Comparison of ENCODE assay signal across 23 cellular contexts in the genomic region with DNA sequence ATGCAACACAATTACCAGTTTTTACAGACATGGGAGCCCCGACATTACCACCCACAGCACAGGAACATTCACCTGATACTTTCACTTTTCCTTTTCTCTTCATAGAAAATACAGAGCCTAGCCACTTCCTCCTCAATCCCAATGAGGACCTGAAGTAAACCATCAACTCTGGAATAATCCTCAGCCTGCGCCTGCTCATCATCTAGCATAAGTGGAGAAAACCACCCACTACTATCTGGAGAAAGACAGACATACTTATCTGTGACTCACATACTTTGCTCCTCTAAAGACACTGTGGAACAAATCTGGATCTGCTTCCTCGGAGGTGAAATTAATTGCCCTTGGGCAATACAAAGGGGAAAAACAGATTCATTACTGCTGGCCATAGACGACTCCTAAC. TPM values are rescaled to one million over a fixed set of nuclear protein-coding genes. Genes with fewer than 3 reads are reported as not detected.
DNase-seq lines count a peak whose midpoint lies in the region; ATAC-seq and TF ChIP-seq lines count a peak whose summit lies in the region.
"Had no signal": no experiment of that assay in that cellular context is flagged by ENCODE, and none has a peak within 500 bp of the region (broad histone marks: within the 10 kb centered on the region; RNA-seq: fewer than 3 reads in every experiment).

No MANE protein-coding gene starts in this region.

- H3K14ac ChIP-seq in mesenchymal stem cell (ENCODE audit: low read length in 2 of 2) = no peak overlapping the region

- no peaks in the 10 kb centered on the region for H3K27me3 Mint-ChIP-seq in activated CD4-positive, alpha-beta T cell treated with anti-CD3 and anti-CD28 coated beads, Interleukin-2, amount 10 ng/mL, durations not matched to agents 24 days and 14 days
- H3K27me3 Mint-ChIP-seq in activated T-helper 2 cell treated with anti-CD3 and anti-CD28 coated beads, Interferon-gamma antibody, Interleukin-2, Interleukin-4, amounts not matched to agents 10 μg/mL and 5 μg/mL and 100 μg/mL, durations not matched to agents 14 hours and 24 hours and 36 hours (ENCODE audit: low read depth) = no peaks in the 10 kb centered on the region

- ATAC-seq in left lung (no peak), GM18519 (IDR thresholded peaks at IDR 0.05; ENCODE audit: low FRiP score, unreplicated experiment) (no peak)
- ATAC-seq: sciatic nerve had no signal

- no peaks in the 10 kb centered on the region for H3K36me3 Mint-ChIP-seq in activated CD4-positive, alpha-beta T cell treated with anti-CD3 and anti-CD28 coated beads, Interleukin-2, amount 10 ng/mL, durations not matched to agents 24 days and 14 days (ENCODE audit: low read depth)
- H3K36me3 Mint-ChIP-seq in activated T-helper 2 cell treated with anti-CD3 and anti-CD28 coated beads, Interferon-gamma antibody, Interleukin-2, Interleukin-4, amounts not matched to agents 10 μg/mL and 5 μg/mL and 100 μg/mL, durations not matched to agents 14 hours and 24 hours and 36 hours (ENCODE audit: low read depth) = no peaks in the 10 kb centered on the region

- H3K9ac ChIP-seq in GM23248 (no peak overlapping the region), mesenchymal stem cell (ENCODE audit: low read length) (no peak overlapping the region)

- H4K20me1 ChIP-seq in GM23248 (ENCODE audit: insufficient read depth) = no peaks in the 10 kb centered on the region

- H3K4me1 ChIP-seq in GM23248 (ENCODE audit: insufficient read depth) (peaks cover 10% of the 10 kb centered on the region), mesenchymal stem cell (ENCODE audit: control insufficient read depth, insufficient read depth, low read depth, low read length) (no peaks in the 10 kb centered on the region), left lung (no peaks in the 10 kb centered on the region), tibial nerve (no peaks in the 10 kb centered on the region)
- H3K4me1 ChIP-seq: tibial artery had no signal

- H3K79me1 ChIP-seq in mesenchymal stem cell (replicated peaks; ENCODE audit: low read length, poor library complexity, severe bottlenecking) = no peaks in the 10 kb centered on the region

- TF ChIP-seq EP300 in tibial nerve (IDR thresholded peaks at IDR 0.05) = no peak

- peak overlapping the region; percentile 61 for H3K4me3 Mint-ChIP-seq in activated CD4-positive, alpha-beta T cell treated with anti-CD3 and anti-CD28 coated beads, Interleukin-2, amount 10 ng/mL, durations not matched to agents 24 days and 14 days
- peak overlapping the region; percentile 17 for H3K4me3 Mint-ChIP-seq in activated T-helper 2 cell treated with anti-CD3 and anti-CD28 coated beads, Interferon-gamma antibody, Interleukin-2, Interleukin-4, amounts not matched to agents 10 μg/mL and 5 μg/mL and 100 μg/mL, durations not matched to agents 14 hours and 24 hours and 36 hours (ENCODE audit: low read depth)
- H3K4me3 Mint-ChIP-seq: activated T-cell treated with anti-CD3 and anti-CD28 coated beads, Interleukin-2, amount 50 U/mL, for 24 hours had no signal

- peaks cover 6% of the 10 kb centered on the region for H3K4me1 Mint-ChIP-seq in activated CD4-positive, alpha-beta T cell treated with anti-CD3 and anti-CD28 coated beads, Interleukin-2, amount 10 ng/mL, durations not matched to agents 24 days and 14 days
- H3K4me1 Mint-ChIP-seq in activated T-helper 2 cell treated with anti-CD3 and anti-CD28 coated beads, Interferon-gamma antibody, Interleukin-2, Interleukin-4, amounts not matched to agents 10 μg/mL and 5 μg/mL and 100 μg/mL, durations not matched to agents 14 hours and 24 hours and 36 hours (ENCODE audit: low read depth) = peaks cover 8% of the 10 kb centered on the region

- H3K9me3 Mint-ChIP-seq in activated CD4-positive, alpha-beta T cell treated with anti-CD3 and anti-CD28 coated beads, Interleukin-2, amount 10 ng/mL, durations not matched to agents 24 days and 14 days = no peaks in the 10 kb centered on the region
- H3K9me3 Mint-ChIP-seq in activated T-helper 2 cell treated with anti-CD3 and anti-CD28 coated beads, Interferon-gamma antibody, Interleukin-2, Interleukin-4, amounts not matched to agents 10 μg/mL and 5 μg/mL and 100 μg/mL, durations not matched to agents 14 hours and 24 hours and 36 hours = no peaks in the 10 kb centered on the region
- H3K9me3 Mint-ChIP-seq: activated T-cell treated with anti-CD3 and anti-CD28 coated beads, Interleukin-2, amount 50 U/mL, for 24 hours had no signal

- intact Hi-C loops in activated CD4-positive, alpha-beta T cell treated with anti-CD3 and anti-CD28 coated beads, Interleukin-2, amount 10 ng/mL, durations not matched to agents 24 days and 14 days (cut with micrococcal nuclease) = no loop called here
- intact Hi-C loops in activated T-helper 2 cell treated with anti-CD3 and anti-CD28 coated beads, Interferon-gamma antibody, Interleukin-2, Interleukin-4, amounts not matched to agents 10 μg/mL and 5 μg/mL and 100 μg/mL, durations not matched to agents 14 hours and 24 hours and 36 hours (cut with micrococcal nuclease) = no loop called here
- intact Hi-C loops in left lung (cut with DNase I) = no loop called here

- H4K91ac ChIP-seq in mesenchymal stem cell (ENCODE audit: low read length) = no peak overlapping the region

- H2AFZ ChIP-seq in GM23248 (no peak overlapping the region), mesenchymal stem cell (ENCODE audit: low read depth, low read length) (no peak overlapping the region)

- no peak for TF ChIP-seq POLR2A in tibial nerve (IDR thresholded peaks at IDR 0.05)

- no peaks in the 10 kb centered on the region for H3K36me3 ChIP-seq in GM23248 (ENCODE audit: low read depth)
- no peaks in the 10 kb centered on the region for H3K36me3 ChIP-seq in mesenchymal stem cell (ENCODE audit: control insufficient read depth in 1 of 2, insufficient read depth in 2 of 2, low read depth in 1 of 2, low read length in 2 of 2)
- H3K36me3 ChIP-seq in left lung = no peaks in the 10 kb centered on the region
- H3K36me3 ChIP-seq in tibial nerve = no peaks in the 10 kb centered on the region
- H3K36me3 ChIP-seq: tibial artery had no signal

- H3K4me3 ChIP-seq in GM23248 (no peak overlapping the region), mesenchymal stem cell (ENCODE audit: insufficient read depth in 1 of 2, low read depth in 1 of 2, low read length in 2 of 2) (no peak overlapping the region), left lung (no peak overlapping the region), tibial nerve (no peak overlapping the region)
- H3K4me3 ChIP-seq: tibial artery had no signal

- H3K23ac ChIP-seq in mesenchymal stem cell (ENCODE audit: low read length in 2 of 2) = no peak overlapping the region

- WGBS in GM23248 (ENCODE audit: low coverage in 1 of 2, low lambda C conversion rate in 2 of 2, missing lambda C conversion rate in 2 of 2), 2 experiments = 72 to 86% methylated on average over 3 to 4 of the region's 4 CpGs
- 43% methylated on average over 4 of the region's 4 CpGs for WGBS in mesenchymal stem cell
- WGBS in tibial nerve, 2 donors = 77 to 78% methylated on average over 4 of the region's 4 CpGs

- H3K27me3 ChIP-seq in GM23248 (replicated peaks; ENCODE audit: insufficient read depth) = no peaks in the 10 kb centered on the region
- H3K27me3 ChIP-seq in mesenchymal stem cell (ENCODE audit: control insufficient read depth in 1 of 2, insufficient read depth in 1 of 2, low read length in 2 of 2) = peaks cover 0 to 18% of the 10 kb centered on the region in 2 experiments
- H3K27me3 ChIP-seq in left lung = no peaks in the 10 kb centered on the region
- H3K27me3 ChIP-seq in tibial nerve = no peaks in the 10 kb centered on the region
- H3K27me3 ChIP-seq: tibial artery had no signal

- no peak overlapping the region for H2BK120ac ChIP-seq in mesenchymal stem cell (ENCODE audit: low read depth, low read length)

- no peak overlapping the region for H2BK15ac ChIP-seq in mesenchymal stem cell (ENCODE audit: low read depth, poor library complexity, severe bottlenecking)

- no peak overlapping the region for H3K4ac ChIP-seq in mesenchymal stem cell (ENCODE audit: low read depth in 1 of 2, low read length in 2 of 2)

- no peak overlapping the region for H3K18ac ChIP-seq in mesenchymal stem cell (ENCODE audit: low read depth in 1 of 2, low read length in 2 of 2)

- no peaks in the 10 kb centered on the region for H3K79me2 ChIP-seq in GM23248 (ENCODE audit: insufficient read depth)

- DNase-seq in activated CD4-positive, alpha-beta T cell treated with anti-CD3 and anti-CD28 coated beads, Interleukin-2, amount 10 ng/mL, durations not matched to agents 24 days and 14 days = no peak
- no peak for DNase-seq in activated CD4-positive, alpha-beta T cell treated with anti-CD3 and anti-CD28 coated beads for 48 hours
- peak; percentile 26 for DNase-seq in GM23248
- no peak for DNase-seq in activated T-helper 2 cell treated with anti-CD3 and anti-CD28 coated beads, Interferon-gamma antibody, Interleukin-2, Interleukin-4, amounts not matched to agents 10 μg/mL and 5 μg/mL and 100 μg/mL, durations not matched to agents 14 hours and 24 hours and 36 hours (ENCODE audit: low spot score)
- DNase-seq in mesenchymal stem cell = peak; percentile 67
- DNase-seq in left lung = no peak
- DNase-seq in tibial nerve (ENCODE audit: low spot score in 2 of 2) = no peak
- DNase-seq: activated CD4-positive, alpha-beta T cell treated with anti-CD3 and anti-CD28 coated beads for 4 hours; activated T-cell treated with anti-CD3 and anti-CD28 coated beads, Interleukin-2, amount 50 U/mL, for 24 hours; COR-L47; dermis blood vessel endothelial cell; H7; islet precursor cell; NCI-H1930; NCI-H526; stimulated activated CD4-positive, alpha-beta T cell treated with anti-CD3 and anti-CD28 coated beads, Interleukin-2, amount 100 ng/mL, for 48 hours; tibial artery had no signal

- H3F3A ChIP-seq in GM23248 (ENCODE audit: insufficient read depth) = no peaks in the 10 kb centered on the region; the same call in 1 of the 2 replicates

- H3K27ac ChIP-seq in GM23248 (no peak overlapping the region), mesenchymal stem cell (ENCODE audit: low read length, poor library complexity, severe bottlenecking) (no peak overlapping the region), left lung (no peak overlapping the region), tibial nerve (no peak overlapping the region)
- H3K27ac ChIP-seq: tibial artery had no signal

- H2BK5ac ChIP-seq in mesenchymal stem cell (ENCODE audit: low read depth, low read length, poor library complexity, severe bottlenecking) = no peak overlapping the region

- H3K9me2 ChIP-seq in GM23248 (ENCODE audit: insufficient read depth) = no peaks in the 10 kb centered on the region

- H3K9me3 ChIP-seq in GM23248 (ENCODE audit: low read depth) = no peaks in the 10 kb centered on the region
- H3K9me3 ChIP-seq in mesenchymal stem cell (ENCODE audit: control insufficient read depth, low read length) = no peaks in the 10 kb centered on the region
- no peaks in the 10 kb centered on the region for H3K9me3 ChIP-seq in left lung
- no peaks in the 10 kb centered on the region for H3K9me3 ChIP-seq in tibial nerve
- H3K9me3 ChIP-seq: tibial artery had no signal

- H2BK12ac ChIP-seq in mesenchymal stem cell (ENCODE audit: low read length in 2 of 2) = no peak overlapping the region

- in situ Hi-C loops in GM23248 (cut with MboI) = no loop called here

- H2AK5ac ChIP-seq in mesenchymal stem cell (ENCODE audit: low read length, severe bottlenecking) = no peak overlapping the region

- no peak overlapping the region for H3K27ac Mint-ChIP-seq in activated CD4-positive, alpha-beta T cell treated with anti-CD3 and anti-CD28 coated beads, Interleukin-2, amount 10 ng/mL, durations not matched to agents 24 days and 14 days
- H3K27ac Mint-ChIP-seq in activated T-helper 2 cell treated with anti-CD3 and anti-CD28 coated beads, Interferon-gamma antibody, Interleukin-2, Interleukin-4, amounts not matched to agents 10 μg/mL and 5 μg/mL and 100 μg/mL, durations not matched to agents 14 hours and 24 hours and 36 hours = no peak overlapping the region
- H3K27ac Mint-ChIP-seq: activated T-cell treated with anti-CD3 and anti-CD28 coated beads, Interleukin-2, amount 50 U/mL, for 24 hours had no signal

- no peak overlapping the region for H4K8ac ChIP-seq in mesenchymal stem cell (ENCODE audit: low read length)

- no peak overlapping the region for H3K4me2 ChIP-seq in GM23248 (ENCODE audit: unreplicated experiment)
- no peak overlapping the region for H3K4me2 ChIP-seq in mesenchymal stem cell (ENCODE audit: low read length, poor library complexity, severe bottlenecking)

- no peak for TF ChIP-seq CTCF in left lung (IDR thresholded peaks at IDR 0.05)
- TF ChIP-seq CTCF in tibial nerve (IDR thresholded peaks at IDR 0.05) = no peak

RNA-seq across cellular contexts. Expression of a gene that starts 47.8 kb away (rescaled TPM):
- not detected in 2 replicates for total RNA-seq in activated CD4-positive, alpha-beta T cell treated with anti-CD3 and anti-CD28 coated beads, Interleukin-2, amount 10 ng/mL, durations not matched to agents 24 days and 14 days
- not detected in 2 replicates for total RNA-seq in GM23248 (2014; rRNA removed; shearing (Covaris generic))
- not detected in 2 replicates for polyA plus RNA-seq in GM23248 (2016; fragmentation: Nextera tagmentation; extraction: Ambion mirVana)
- not detected in 2 replicates for total RNA-seq in activated T-helper 2 cell treated with anti-CD3 and anti-CD28 coated beads, Interferon-gamma antibody, Interleukin-2, Interleukin-4, amounts not matched to agents 10 μg/mL and 5 μg/mL and 100 μg/mL, durations not matched to agents 14 hours and 24 hours and 36 hours
- not detected for polyA plus RNA-seq in mesenchymal stem cell (2013, experiment 1 of 2)
- not detected for polyA plus RNA-seq in mesenchymal stem cell (2013, experiment 2 of 2)
- total RNA-seq in left lung (not detected), tibial nerve (not detected)
- total RNA-seq: dermis blood vessel endothelial cell; H7; HT-29; MCF 10A; sciatic nerve; T-helper 1 cell treated with Interleukin-12 subunit alpha and Interleukin-12 subunit beta and Interleukin-4 antibody, amounts not matched to agents 30 ng/mL and 1 ng/mL, for 36 hours had no signal
- polyA plus RNA-seq: esophagus had no signal

Comparison
In these comparisons a context has a peak if more than half of its experiments do, and no peak if none do; other contexts are left out.
1. DNase-seq: peak in GM23248 (single experiment) and mesenchymal stem cell (single experiment); none in activated CD4-positive, alpha-beta T cell treated with anti-CD3 and anti-CD28 coated beads, Interleukin-2, amount 10 ng/mL, durations not matched to agents 24 days and 14 days (single experiment), activated CD4-positive, alpha-beta T cell treated with anti-CD3 and anti-CD28 coated beads for 48 hours (single experiment), activated T-helper 2 cell treated with anti-CD3 and anti-CD28 coated beads, Interferon-gamma antibody, Interleukin-2, Interleukin-4, amounts not matched to agents 10 μg/mL and 5 μg/mL and 100 μg/mL, durations not matched to agents 14 hours and 24 hours and 36 hours (single experiment), left lung (0 of 2) and tibial nerve (0 of 2).